17 cellular contexts compared by ENCODE assay signal in the genomic region with DNA sequence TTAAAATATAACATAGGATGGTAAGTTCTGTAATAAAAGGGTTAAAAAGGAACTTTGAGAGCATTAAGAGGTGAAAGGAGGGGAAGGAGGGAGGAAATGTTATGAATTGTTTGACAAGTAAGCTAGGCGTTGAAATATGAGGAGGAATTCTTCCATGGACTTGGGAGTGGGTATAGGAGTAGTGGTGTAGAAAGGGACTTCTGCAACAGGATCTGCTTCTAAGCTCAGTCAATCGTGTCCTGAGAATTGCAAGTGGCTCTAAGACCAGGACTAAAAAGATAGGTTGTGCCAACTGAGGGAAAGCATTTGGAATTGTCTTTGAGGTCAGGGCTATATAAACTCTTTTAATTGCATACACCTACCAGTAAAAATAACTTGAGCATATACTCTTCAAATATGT.
DNase-seq lines count a peak whose midpoint lies in the region; ATAC-seq and TF ChIP-seq lines count a peak whose summit lies in the region.
"Had no signal": no experiment of that assay in that cellular context is flagged by ENCODE, and none has a peak within 500 bp of the region (broad histone marks: within the 10 kb centered on the region; RNA-seq: fewer than 3 reads in every experiment).

No MANE protein-coding gene starts in this region.

- no peaks in the 10 kb centered on the region for H3K9me3 Mint-ChIP-seq in nephron
- no peaks in the 10 kb centered on the region for H3K9me3 Mint-ChIP-seq in natural killer cell

- H3K4me3 Mint-ChIP-seq in nephron = no peak overlapping the region
- no peak overlapping the region for H3K4me3 Mint-ChIP-seq in natural killer cell
- H3K4me3 Mint-ChIP-seq: activated CD8-positive, alpha-beta memory T cell treated with anti-CD3 and anti-CD28 coated beads, Interleukin-2, amount 10 ng/mL, durations not matched to agents 7 days and 5 days; B cell had no signal

- TF ChIP-seq CTCF in LNCaP clone FGC (IDR thresholded peaks at IDR 0.05; ENCODE audit: control insufficient read depth, extremely low read depth, insufficient read depth) = no peak
- TF ChIP-seq CTCF in nephron (IDR thresholded peaks at IDR 0.05; ENCODE audit: unreplicated experiment in 3 of 3) = no peak
- TF ChIP-seq CTCF in natural killer cell (IDR thresholded peaks at IDR 0.05) = no peak

- DNase-seq in DMS114 treated with DMSO at 0.1 percent for 48 hours (lab: John Stamatoyannopoulos, UW; ENCODE audit: unreplicated experiment) (peak; percentile 84), LNCaP clone FGC (ENCODE audit: low read depth) (peak; percentile 72), dermis blood vessel endothelial cell (peak; percentile 62), natural killer cell (no peak), C1 segment of cervical spinal cord (lab: John Stamatoyannopoulos, UW) (no peak)
- DNase-seq: activated CD8-positive, alpha-beta memory T cell treated with anti-CD3 and anti-CD28 coated beads, Interleukin-2, amount 10 ng/mL, durations not matched to agents 7 days and 5 days; adrenal gland; H7; left ventricle myocardium inferior; MG63; NCI-H226; NK-92 treated with Interleukin-12 subunit alpha and Interleukin-12 subunit beta, amount 100 ng/mL, for 24 hours; right cardiac atrium had no signal

- no peak overlapping the region for H3K4me3 ChIP-seq in LNCaP clone FGC (ENCODE audit: low read depth, low read length)
- H3K4me3 ChIP-seq: adrenal gland, left ventricle myocardium inferior, MG63, thoracic aorta had no signal

- H3K36me3 Mint-ChIP-seq in nephron (ENCODE audit: low read depth) (no peaks in the 10 kb centered on the region), natural killer cell (no peaks in the 10 kb centered on the region)

- no peak for ATAC-seq in natural killer cell
- no peak for ATAC-seq in HG02759 (IDR thresholded peaks at IDR 0.05; ENCODE audit: unreplicated experiment)
- ATAC-seq: activated CD8-positive, alpha-beta memory T cell treated with anti-CD3 and anti-CD28 coated beads, Interleukin-2, amount 10 ng/mL, durations not matched to agents 7 days and 5 days; right cardiac atrium had no signal

- peaks cover 5% of the 10 kb centered on the region for H3K27me3 Mint-ChIP-seq in nephron (ENCODE audit: low read depth)
- peaks cover 0 to 6% of the 10 kb centered on the region in 2 donors for H3K27me3 Mint-ChIP-seq in natural killer cell (ENCODE audit: low read depth in 2 of 2)
- H3K27me3 Mint-ChIP-seq: B cell had no signal

- H3K4me1 Mint-ChIP-seq in nephron (peaks cover 71% of the 10 kb centered on the region), natural killer cell (peaks cover 0 to 26% of the 10 kb centered on the region in 2 donors)

- H3K27ac Mint-ChIP-seq in nephron (peak overlapping the region; percentile 61 to 91 (median 88)), natural killer cell (no peak overlapping the region)
- H3K27ac Mint-ChIP-seq: activated CD8-positive, alpha-beta memory T cell treated with anti-CD3 and anti-CD28 coated beads, Interleukin-2, amount 10 ng/mL, durations not matched to agents 7 days and 5 days; B cell had no signal

- intact Hi-C loops in natural killer cell (cut with micrococcal nuclease) = no loop called here

Comparison
In these comparisons a context has a peak if more than half of its experiments do, and no peak if none do; other contexts are left out.
1. DNase-seq: peak in DMS114 treated with DMSO at 0.1 percent for 48 hours (single experiment), LNCaP clone FGC (single experiment) and dermis blood vessel endothelial cell (single experiment); none in natural killer cell (single experiment) and C1 segment of cervical spinal cord (0 of 14).
2. H3K27ac Mint-ChIP-seq: peak in nephron (3 of 3); none in natural killer cell (0 of 2).